In the genomic region with DNA sequence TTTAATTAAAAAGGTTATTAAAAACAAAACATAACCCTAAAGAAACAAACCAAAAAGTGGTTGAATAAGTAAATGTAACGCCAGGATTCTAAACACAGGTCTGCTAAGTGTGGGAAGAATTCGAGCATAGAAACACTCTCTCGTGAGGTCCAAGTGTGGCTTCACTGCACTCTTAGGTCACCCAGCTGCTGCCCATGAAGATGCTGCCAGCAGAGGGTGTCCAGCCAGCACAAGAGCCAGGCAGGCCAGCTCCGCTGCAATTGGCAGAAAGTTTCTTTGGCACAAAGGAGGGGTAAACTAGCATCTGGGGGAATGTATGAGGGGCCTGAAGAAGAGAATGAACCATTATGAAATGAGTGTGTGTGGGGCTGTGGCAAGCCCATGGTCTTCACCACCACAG, we compare ENCODE assay signal across 29 cellular contexts.
DNase-seq lines count a peak whose midpoint lies in the region; ATAC-seq and TF ChIP-seq lines count a peak whose summit lies in the region.
"Had no signal": no experiment of that assay in that cellular context is flagged by ENCODE, and none has a peak within 500 bp of the region (broad histone marks: within the 10 kb centered on the region; RNA-seq: fewer than 3 reads in every experiment).

No MANE protein-coding gene starts in this region.

- H3K27me3 ChIP-seq in right atrium auricular region: no peaks in the 10 kb centered on the region
- H3K27me3 ChIP-seq in brain microvascular endothelial cell (replicated peaks): no peaks in the 10 kb centered on the region
- H3K27me3 ChIP-seq in thyroid gland: no peaks in the 10 kb centered on the region
- H3K27me3 ChIP-seq: hepatocyte, left lung, pancreas, stomach, transverse colon had no signal

- peak; percentile 59 for ATAC-seq in Right ventricle myocardium inferior
- peak; percentile 36 for ATAC-seq in left ventricle myocardium superior
- no peak for ATAC-seq in HG03442 (IDR thresholded peaks at IDR 0.05; ENCODE audit: unreplicated experiment)
- ATAC-seq: left lung; natural killer cell treated with Interleukin-12 subunit alpha and Interleukin-12 subunit beta and Interleukin-15 and Interleukin-18, amount 100 ng/mL, for 72 hours; pancreas; sciatic nerve; WTC11 had no signal

- no peak for TF ChIP-seq POLR2A in thyroid gland (IDR thresholded peaks at IDR 0.05)

- no peaks in the 10 kb centered on the region for H3K4me1 ChIP-seq in right atrium auricular region
- H3K4me1 ChIP-seq in thyroid gland: peaks cover 0 to 6% of the 10 kb centered on the region in 2 donors
- H3K4me1 ChIP-seq: pancreas, stomach, transverse colon had no signal

- intact Hi-C loops in Right ventricle myocardium inferior (cut with DNase I): no loop called here
- intact Hi-C loops in left ventricle myocardium superior (cut with micrococcal nuclease): no loop called here
- intact Hi-C loops in thyroid gland (cut with DNase I): no loop called here

- in situ Hi-C loops in brain microvascular endothelial cell (cut with HindIII; ENCODE audit: low pct_ligation_motif_present, low sequenced_read_pairs): no loop called here

- peak in 1 of 2 donors; percentile 44 for TF ChIP-seq CTCF in right atrium auricular region (IDR thresholded peaks at IDR 0.05)
- peak; percentile 47 for TF ChIP-seq CTCF in brain microvascular endothelial cell (IDR thresholded peaks at IDR 0.05; ENCODE audit: low read depth, low read length, missing control alignments)
- TF ChIP-seq CTCF in thyroid gland (IDR thresholded peaks at IDR 0.05): peak in 4 of 6 experiments; percentile 23 to 38 (median 33)

- H3K27ac ChIP-seq in right atrium auricular region (no peak overlapping the region), brain microvascular endothelial cell (no peak overlapping the region), thyroid gland (no peak overlapping the region)
- H3K27ac ChIP-seq: 22Rv1, hepatocyte, left lung, pancreas, RWPE1, stomach, transverse colon had no signal

- 15 to 35% methylated on average over 4 of the region's 4 CpGs for WGBS in thyroid gland, 2 donors

- H3K36me3 ChIP-seq in right atrium auricular region (no peaks in the 10 kb centered on the region), brain microvascular endothelial cell (replicated peaks) (no peaks in the 10 kb centered on the region), thyroid gland (no peaks in the 10 kb centered on the region)
- H3K36me3 ChIP-seq: left lung, pancreas, stomach, transverse colon had no signal

- no peak for DNase-seq in Right ventricle myocardium inferior (ENCODE audit: missing footprints)
- no peak for DNase-seq in right atrium auricular region (ENCODE audit: low spot score)
- no peak for DNase-seq in brain microvascular endothelial cell
- DNase-seq in left ventricle myocardium superior: no peak
- DNase-seq in thyroid gland: peak; percentile 76 to 79
- no peak for DNase-seq in islet precursor cell
- no peak for DNase-seq in superior temporal gyrus (ENCODE audit: extremely low spot score)
- DNase-seq: activated CD4-positive, alpha-beta T cell treated with anti-CD3 and anti-CD28 coated beads, Interleukin-2, amount 50 U/mL, for 4 hours; activated naive CD4-positive, alpha-beta T cell treated with anti-CD3 and anti-CD28 coated beads, Interleukin-2, amount 50 U/mL, for 16 hours; amygdala; central memory CD4-positive, alpha-beta T cell; DMS53; GDM1; H9; left lung; NCI-H1092 treated with DMSO at 0.1 percent for 48 hours; NCI-H2029; NCI-H2227 treated with DMSO at 0.1 percent for 48 hours; pancreas; stimulated activated CD4-positive, alpha-beta T cell treated with anti-CD3 and anti-CD28 coated beads, Interleukin-15, amount 100 ng/mL, for 24 hours; stomach; transverse colon had no signal

- no peak overlapping the region for H3K4me3 ChIP-seq in right atrium auricular region
- H3K4me3 ChIP-seq in brain microvascular endothelial cell (ENCODE audit: low read depth, low read length): no peak overlapping the region
- H3K4me3 ChIP-seq in thyroid gland (replicated peaks in 1 of 3): no peak overlapping the region
- H3K4me3 ChIP-seq: hepatocyte, left lung, pancreas, stomach, transverse colon had no signal

- H3K9me3 ChIP-seq in right atrium auricular region: no peaks in the 10 kb centered on the region
- H3K9me3 ChIP-seq in thyroid gland: no peaks in the 10 kb centered on the region
- H3K9me3 ChIP-seq: left lung, pancreas, stomach, transverse colon had no signal

Comparison
In these comparisons a context has a peak if more than half of its experiments do, and no peak if none do; other contexts are left out.
1. DNase-seq: peak in thyroid gland (2 of 2); none in Right ventricle myocardium inferior (single experiment), right atrium auricular region (single experiment), brain microvascular endothelial cell (single experiment), left ventricle myocardium superior (single experiment), islet precursor cell (single experiment) and superior temporal gyrus (single experiment).